8 cellular contexts compared by ENCODE assay signal in genomic region chr2:162344617-162344950, GRCh38. TPM values are rescaled to one million over a fixed set of nuclear protein-coding genes. Genes with fewer than 3 reads are reported as not detected.
DNase-seq lines count a peak whose midpoint lies in the region; ATAC-seq and TF ChIP-seq lines count a peak whose summit lies in the region.

No MANE protein-coding gene starts in this region.

- BruUV-seq in MCF 10A (replicated peaks; lab: Mats Ljungman, UMichigan) = no TSS peak

- H3K4me1 ChIP-seq in HUES6 (ENCODE audit: control insufficient read depth, insufficient read depth, low read length) (no peaks in the 10 kb centered on the region), mononuclear cell (ENCODE audit: insufficient read depth, low read length) (peaks cover 40% of the 10 kb centered on the region)

- H3K4me3 ChIP-seq in HUES6 (ENCODE audit: low read depth, low read length) (peak overlapping the region; percentile 88), mononuclear cell (ENCODE audit: low read length) (peak overlapping the region; percentile 71)

- H3K36me3 ChIP-seq in HUES6 (ENCODE audit: control insufficient read depth, insufficient read depth, low read length) = no peaks in the 10 kb centered on the region; the same call in 1 of the 2 replicates

- CTCF ChIA-PET in CD4-positive, alpha-beta T cell (lab: Charles Lee) = no interaction called here
- CTCF ChIA-PET in MCF 10A (lab: Yijun Ruan, JAX) = interaction anchor here (0.5 kb wide), 1 partner anchor 244 kb away, joined by 3 read pairs; no protein-coding TSS in a partner anchor

- H3K4me3 Mint-ChIP-seq in CD4-positive, alpha-beta T cell = peak overlapping the region; percentile 82
- H3K4me3 Mint-ChIP-seq in MCF 10A (ENCODE audit: unreplicated experiment) = peak overlapping the region; percentile 71

- H3K27me3 ChIP-seq in CD4-positive, alpha-beta T cell (ENCODE audit: control insufficient read depth, insufficient read depth, low read length) = no peaks in the 10 kb centered on the region
- H3K27me3 ChIP-seq in HUES6 (ENCODE audit: control insufficient read depth, insufficient read depth, low read length) (peaks cover 13% of the 10 kb centered on the region; the same call in 1 of the 2 replicates), mononuclear cell (ENCODE audit: insufficient read depth, low read length) (no peaks in the 10 kb centered on the region)

- POLR2A ChIA-PET in CD4-positive, alpha-beta T cell (lab: Charles Lee) = interaction anchor here (1.0 to 2.3 kb wide), 3 partner anchors 24 to 26 kb away, joined by 3 to 30 read pairs (median 5); partner anchors contain the start of gene IFIH1
- POLR2A ChIA-PET in MCF 10A (lab: Yijun Ruan, JAX) = no interaction called here

- peak in 1 of 10 experiments; percentile 1 for DNase-seq in CD4-positive, alpha-beta T cell
- DNase-seq in MCF 10A (ENCODE audit: unreplicated experiment) (no peak), ecto neural progenitor cell (ENCODE audit: low spot score) (no peak)

- H3K9ac ChIP-seq in HUES6 (ENCODE audit: low read length) = peak overlapping the region; percentile 72

- H3K9me3 Mint-ChIP-seq in CD4-positive, alpha-beta T cell = no peaks in the 10 kb centered on the region
- no peaks in the 10 kb centered on the region for H3K9me3 Mint-ChIP-seq in MCF 10A (ENCODE audit: unreplicated experiment)

- H3K9me3 ChIP-seq in CD4-positive, alpha-beta T cell (ENCODE audit: control insufficient read depth, low read length) = no peaks in the 10 kb centered on the region
- no peaks in the 10 kb centered on the region for H3K9me3 ChIP-seq in HUES6 (ENCODE audit: control insufficient read depth, insufficient read depth, low read depth, low read length)
- H3K9me3 ChIP-seq in mononuclear cell (ENCODE audit: low read depth, low read length) = no peaks in the 10 kb centered on the region

- intact Hi-C loops in CD4-positive, alpha-beta T cell (cut with DNase I, micrococcal nuclease) = loop anchor here (1.0 to 10.0 kb wide), 3 partner anchors 24 to 1040 kb away; partner anchors contain the start of genes IFIH1 (in 1 of the 2) and PSMD14 (in 1 of the 2)
- intact Hi-C loops in MCF 10A (cut with micrococcal nuclease) = no loop called here

- peaks cover 19% of the 10 kb centered on the region for H3K4me1 Mint-ChIP-seq in CD4-positive, alpha-beta T cell (ENCODE audit: low read depth)
- peaks cover 5% of the 10 kb centered on the region for H3K4me1 Mint-ChIP-seq in MCF 10A (ENCODE audit: insufficient read depth, unreplicated experiment)

- no peaks in the 10 kb centered on the region for H3K27me3 Mint-ChIP-seq in CD4-positive, alpha-beta T cell
- peaks cover 91% of the 10 kb centered on the region for H3K27me3 Mint-ChIP-seq in MCF 10A (ENCODE audit: insufficient read depth, unreplicated experiment)

- ATAC-seq in CD4-positive, alpha-beta T cell (ENCODE audit: poor library complexity) = no peak
- ATAC-seq in HG02588 (IDR thresholded peaks at IDR 0.05; ENCODE audit: unreplicated experiment) (no peak), GM21786 (IDR thresholded peaks at IDR 0.05; ENCODE audit: unreplicated experiment) (no peak), GM21529 (IDR thresholded peaks at IDR 0.05; ENCODE audit: unreplicated experiment) (no peak)

- H3K27ac Mint-ChIP-seq in CD4-positive, alpha-beta T cell = peak overlapping the region; percentile 83
- H3K27ac Mint-ChIP-seq in MCF 10A (ENCODE audit: low read depth, unreplicated experiment) = no peak overlapping the region

- TF ChIP-seq CTCF in CD4-positive, alpha-beta T cell (IDR thresholded peaks at IDR 0.05) = no peak
- no peak for TF ChIP-seq CTCF in MCF 10A (IDR thresholded peaks at IDR 0.05; ENCODE audit: unreplicated experiment)

- H3K36me3 Mint-ChIP-seq in CD4-positive, alpha-beta T cell (ENCODE audit: low read depth) = peaks cover 8% of the 10 kb centered on the region
- no peaks in the 10 kb centered on the region for H3K36me3 Mint-ChIP-seq in MCF 10A (ENCODE audit: insufficient read depth, unreplicated experiment)

- H3K27ac ChIP-seq in CD4-positive, alpha-beta T cell (ENCODE audit: low read depth, low read length) = no peak overlapping the region
- H3K27ac ChIP-seq in HUES6 (ENCODE audit: low read depth, low read length) = no peak overlapping the region

RNA-seq across cellular contexts. Expression of gene GCA, which starts 0.7 kb away (rescaled TPM):
- total RNA-seq in CD4-positive, alpha-beta T cell = 1 to 10 TPM; 3.9 to 5.0 TPM
- total RNA-seq in MCF 10A (2022) (0.77 and 1.9 TPM in 2 replicates), mononuclear cell (18.2 TPM)

RNA-seq across cellular contexts. Expression of gene IFIH1, which starts 26.1 kb away (rescaled TPM):
- total RNA-seq in CD4-positive, alpha-beta T cell = 10 to 100 TPM; 31.1 to 32.1 TPM
- total RNA-seq in MCF 10A (2022) (4.5 and 7.2 TPM in 2 replicates), mononuclear cell (78.0 TPM)
